Comparison of ENCODE assay signal across 10 cellular contexts in genomic region chr14:71586131-71586893, GRCh38.
DNase-seq lines count a peak whose midpoint lies in the region; ATAC-seq and TF ChIP-seq lines count a peak whose summit lies in the region.
"Had no signal": no experiment of that assay in that cellular context is flagged by ENCODE, and none has a peak within 500 bp of the region (broad histone marks: within the 10 kb centered on the region; RNA-seq: fewer than 3 reads in every experiment).

No MANE protein-coding gene starts in this region.

- H3K27me3 ChIP-seq in right atrium auricular region (no peaks in the 10 kb centered on the region), MM.1S (replicated peaks; ENCODE audit: insufficient read depth, low read length) (no peaks in the 10 kb centered on the region), endodermal cell (ENCODE audit: control insufficient read depth, insufficient read depth, low read length, poor library complexity, severe bottlenecking) (no peaks in the 10 kb centered on the region)
- no peaks in the 10 kb centered on the region for H3K27me3 ChIP-seq in CD8-positive, alpha-beta T cell (ENCODE audit: insufficient read depth, low read length)

- no peak for TF ChIP-seq CTCF in WI38 (IDR thresholded peaks at IDR 0.05; ENCODE audit: low read depth, low read length)
- no peak for TF ChIP-seq CTCF in right atrium auricular region (IDR thresholded peaks at IDR 0.05)
- TF ChIP-seq CTCF in MM.1S (IDR thresholded peaks at IDR 0.05; ENCODE audit: low read length) = no peak
- TF ChIP-seq CTCF in CD8-positive, alpha-beta T cell (IDR thresholded peaks at IDR 0.05) = no peak
- no peak for TF ChIP-seq CTCF in endodermal cell (conservative IDR thresholded peaks at IDR 0.05)

- H3K9me2 ChIP-seq in MM.1S (replicated peaks; ENCODE audit: insufficient read depth, low read length) = no peaks in the 10 kb centered on the region

- peaks cover 11% of the 10 kb centered on the region for H3K36me3 Mint-ChIP-seq in CD8-positive, alpha-beta T cell
- peaks cover 7% of the 10 kb centered on the region for H3K36me3 Mint-ChIP-seq in endodermal cell (ENCODE audit: low read depth)

- H3K36me3 ChIP-seq in right atrium auricular region (no peaks in the 10 kb centered on the region), MM.1S (replicated peaks; ENCODE audit: insufficient read depth, low read length) (no peaks in the 10 kb centered on the region), endodermal cell (ENCODE audit: control insufficient read depth, insufficient read depth, low read length) (peaks cover 18% of the 10 kb centered on the region)
- no peaks in the 10 kb centered on the region for H3K36me3 ChIP-seq in CD8-positive, alpha-beta T cell (ENCODE audit: insufficient read depth, low read length)

- no peaks in the 10 kb centered on the region for H4K20me1 ChIP-seq in MM.1S (ENCODE audit: insufficient read depth, low read length)

- no peak overlapping the region for H3K9ac ChIP-seq in MM.1S (ENCODE audit: low read length)
- H3K9ac ChIP-seq in endodermal cell (ENCODE audit: extremely low read depth, low read length, poor library complexity, severe bottlenecking) = no peak overlapping the region

- intact Hi-C loops in CD8-positive, alpha-beta T cell (cut with DNase I, micrococcal nuclease) = no loop called here

- H2AFZ ChIP-seq in MM.1S (ENCODE audit: low read length) = no peak overlapping the region

- no peaks in the 10 kb centered on the region for H3K27me3 Mint-ChIP-seq in CD8-positive, alpha-beta T cell (ENCODE audit: low read depth)
- no peaks in the 10 kb centered on the region for H3K27me3 Mint-ChIP-seq in endodermal cell (ENCODE audit: insufficient read depth)

- peaks cover 33% of the 10 kb centered on the region for H3K4me1 Mint-ChIP-seq in CD8-positive, alpha-beta T cell (ENCODE audit: low read depth)
- H3K4me1 Mint-ChIP-seq in endodermal cell = peaks cover 15% of the 10 kb centered on the region

- POLR2A ChIA-PET in CD8-positive, alpha-beta T cell (lab: Charles Lee) = interaction anchor here (0.6 kb wide), 2 partner anchors 16 to 37 kb away, joined by 3 read pairs; no protein-coding TSS in a partner anchor

- no peaks in the 10 kb centered on the region for H3F3A ChIP-seq in MM.1S (ENCODE audit: insufficient read depth, low read length)

- DNase-seq in G401 (ENCODE audit: low spot score) = peak; percentile 89
- peak; percentile 63 for DNase-seq in right atrium auricular region (ENCODE audit: low spot score)
- DNase-seq in skeletal muscle cell (ENCODE audit: low read depth) = peak; percentile 14
- DNase-seq in MM.1S = no peak
- DNase-seq in CD8-positive, alpha-beta T cell = no peak
- DNase-seq in endodermal cell = no peak
- no peak for DNase-seq in NCI-H82 treated with DMSO at 0.1 percent for 48 hours (lab: John Stamatoyannopoulos, UW; ENCODE audit: unreplicated experiment)
- DNase-seq: activated CD4-positive, alpha-beta T cell treated with anti-CD3 and anti-CD28 coated beads for 4 hours; glutamatergic neuron had no signal

- peaks cover 0 to 10% of the 10 kb centered on the region in 2 donors for H3K4me1 ChIP-seq in right atrium auricular region
- H3K4me1 ChIP-seq in MM.1S (ENCODE audit: low read length) = no peaks in the 10 kb centered on the region
- H3K4me1 ChIP-seq in CD8-positive, alpha-beta T cell (ENCODE audit: insufficient read depth, low read length) = no peaks in the 10 kb centered on the region
- no peaks in the 10 kb centered on the region for H3K4me1 ChIP-seq in endodermal cell (ENCODE audit: control insufficient read depth, insufficient read depth, low read length)

- no peaks in the 10 kb centered on the region for H3K9me3 Mint-ChIP-seq in CD8-positive, alpha-beta T cell
- H3K9me3 Mint-ChIP-seq in endodermal cell = no peaks in the 10 kb centered on the region

- no peak overlapping the region for H3K4me3 Mint-ChIP-seq in CD8-positive, alpha-beta T cell
- no peak overlapping the region for H3K4me3 Mint-ChIP-seq in endodermal cell

- H3K27ac ChIP-seq in right atrium auricular region (no peak overlapping the region), MM.1S (ENCODE audit: low read length) (no peak overlapping the region), endodermal cell (ENCODE audit: low read depth, low read length) (no peak overlapping the region)
- H3K27ac ChIP-seq in CD8-positive, alpha-beta T cell (ENCODE audit: low read depth, low read length) = no peak overlapping the region

- H3K4me3 ChIP-seq in WI38 (ENCODE audit: low read depth, low read length) (peak overlapping the region; percentile 54), right atrium auricular region (peak overlapping the region in 1 of 2 donors; percentile 19), skeletal muscle cell (ENCODE audit: low read depth, low read length) (peak overlapping the region; percentile 30), MM.1S (ENCODE audit: low read length) (no peak overlapping the region), endodermal cell (ENCODE audit: low read length) (no peak overlapping the region)
- H3K4me3 ChIP-seq in CD8-positive, alpha-beta T cell (ENCODE audit: low read depth, low read length) = no peak overlapping the region

- no peak overlapping the region for H3K27ac Mint-ChIP-seq in CD8-positive, alpha-beta T cell
- H3K27ac Mint-ChIP-seq in endodermal cell = no peak overlapping the region

- CTCF ChIA-PET in CD8-positive, alpha-beta T cell (lab: Charles Lee) = interaction anchor here (0.6 kb wide), 1 partner anchor 21 kb away, joined by 4 read pairs; no protein-coding TSS in a partner anchor

- H3K9me3 ChIP-seq in right atrium auricular region = no peaks in the 10 kb centered on the region
- no peaks in the 10 kb centered on the region for H3K9me3 ChIP-seq in MM.1S (replicated peaks; ENCODE audit: insufficient read depth, low read length)
- no peaks in the 10 kb centered on the region for H3K9me3 ChIP-seq in CD8-positive, alpha-beta T cell (ENCODE audit: low read length)
- H3K9me3 ChIP-seq in endodermal cell (ENCODE audit: control insufficient read depth, low read length) = no peaks in the 10 kb centered on the region

- 60 to 62% methylated on average over 11 to 14 of the region's 14 CpGs for WGBS in endodermal cell (ENCODE audit: insufficient coverage in 1 of 2, insufficient read length in 1 of 2), 2 experiments

- no peak overlapping the region for H3K4me2 ChIP-seq in MM.1S (ENCODE audit: low read depth, low read length)

- in situ Hi-C loops in G401 (cut with HindIII; ENCODE audit: low sequenced_read_pairs) = no loop called here

- ATAC-seq in CD8-positive, alpha-beta T cell = no peak

- no peaks in the 10 kb centered on the region for H3K79me2 ChIP-seq in MM.1S (ENCODE audit: low read length)

Comparison
In these comparisons a context has a peak if more than half of its experiments do, and no peak if none do; other contexts are left out.
1. DNase-seq: peak in G401 (single experiment), right atrium auricular region (single experiment) and skeletal muscle cell (single experiment); none in MM.1S (single experiment), CD8-positive, alpha-beta T cell (0 of 7), endodermal cell (single experiment) and NCI-H82 treated with DMSO at 0.1 percent for 48 hours (single experiment).
2. H3K4me3 ChIP-seq: peak in WI38 (single experiment) and skeletal muscle cell (single experiment); none in MM.1S (single experiment), CD8-positive, alpha-beta T cell (single experiment) and endodermal cell (single experiment).